Comparison of ENCODE assay signal across 22 cellular contexts in genomic region chr17:65442691-65443090, GRCh38.
"Had no signal": no experiment of that assay in that cellular context is flagged by ENCODE, and none has a peak within 500 bp of the region (broad histone marks: within the 10 kb centered on the region; RNA-seq: fewer than 3 reads in every experiment).

No MANE protein-coding gene starts in this region.

- FAIRE-seq: endothelial cell of umbilical vein, frontal cortex, kidney had no signal

- H3K27ac Mint-ChIP-seq: immature natural killer cell, naive B cell had no signal

- ATAC-seq: foreskin keratinocyte, gastroesophageal sphincter, heart left ventricle, left cardiac atrium, left lung, left ventricle myocardium superior, lower lobe of right lung, mucosa of descending colon had no signal

- H3K9me3 Mint-ChIP-seq: immature natural killer cell, mesothelial cell of epicardium had no signal

- H3K4me1 Mint-ChIP-seq: immature natural killer cell, naive B cell had no signal

- H3K36me3 Mint-ChIP-seq: immature natural killer cell, mesothelial cell of epicardium had no signal

- DNase-seq: dermis blood vessel endothelial cell; dorsolateral prefrontal cortex; effector CD4-positive, alpha-beta T cell; effector memory CD4-positive, alpha-beta T cell; foreskin keratinocyte; heart left ventricle; hypothalamus; immature natural killer cell; islet precursor cell; kidney; kidney glomerular epithelial cell; left cardiac atrium; left lung; left ventricle myocardium superior; lower lobe of right lung; mesenchymal stem cell; mucosa of descending colon; naive B cell had no signal

- H3K4me3 Mint-ChIP-seq: immature natural killer cell, mesothelial cell of epicardium, naive B cell had no signal
